ENCODE assay signal across 14 cellular contexts in genomic region chr11:80816454-80816847, GRCh38.
DNase-seq lines count a peak whose midpoint lies in the region; ATAC-seq and TF ChIP-seq lines count a peak whose summit lies in the region.
"Had no signal": no experiment of that assay in that cellular context is flagged by ENCODE, and none has a peak within 500 bp of the region (broad histone marks: within the 10 kb centered on the region; RNA-seq: fewer than 3 reads in every experiment).

No MANE protein-coding gene starts in this region.

- TF ChIP-seq CTCF in A673 (conservative IDR thresholded peaks at IDR 0.05; ENCODE audit: low read depth, low read length) (no peak), GM10248 (IDR thresholded peaks at IDR 0.05; ENCODE audit: control extremely low read depth, extremely low read depth, low read depth, missing control alignments) (no peak)

- DNase-seq in A673 (ENCODE audit: low spot score) (no peak), head of caudate nucleus (no peak), GM10248 (ENCODE audit: extremely low spot score) (no peak), SHP77 (lab: John Stamatoyannopoulos, UW) (no peak), NCI-H510A (lab: John Stamatoyannopoulos, UW) (no peak)
- DNase-seq: activated CD8-positive, alpha-beta memory T cell treated with anti-CD3 and anti-CD28 coated beads for 24 hours; MG63; NCI-H69; stimulated activated naive CD8-positive, alpha-beta T cell treated with anti-CD3 and anti-CD28 coated beads, Interleukin-15, amount 100 ng/mL, for 72 hours had no signal

- no peak overlapping the region for H3K4me3 ChIP-seq in A673 (ENCODE audit: low read depth, low read length, poor library complexity, severe bottlenecking)
- H3K4me3 ChIP-seq: HAP-1, MG63 had no signal

- no peaks in the 10 kb centered on the region for H3K9me3 ChIP-seq in A673 (ENCODE audit: low read depth, low read length, poor library complexity, severe bottlenecking)
- H3K9me3 ChIP-seq: HAP-1, MG63 had no signal

- intact Hi-C loops in A673 (cut with micrococcal nuclease; ENCODE audit: unreplicated experiment), result no loop called here
- intact Hi-C loops in head of caudate nucleus (cut with DNase I), result no loop called here

- ATAC-seq in GM19372 (IDR thresholded peaks at IDR 0.05; ENCODE audit: low read depth, unreplicated experiment), result peak; percentile 37
- ATAC-seq in HG02763 (IDR thresholded peaks at IDR 0.05; ENCODE audit: unreplicated experiment), result peak; percentile 26
- peak; percentile 15 for ATAC-seq in HG03442 (IDR thresholded peaks at IDR 0.05; ENCODE audit: unreplicated experiment)
- ATAC-seq: stimulated activated naive CD8-positive, alpha-beta T cell treated with anti-CD3 and anti-CD28 coated beads, Interleukin-15, amount 100 ng/mL, for 72 hours had no signal

- CTCF ChIA-PET in A673 (lab: Charles Lee) (no interaction called here), GM10248 (lab: Yijun Ruan, JAX) (no interaction called here)

- POLR2A ChIA-PET in A673 (lab: Charles Lee; ENCODE audit: low non-redundant PET) (no interaction called here), GM10248 (lab: Yijun Ruan, JAX) (no interaction called here)

- peaks cover 26% of the 10 kb centered on the region for H3K4me1 ChIP-seq in A673 (ENCODE audit: insufficient read depth, low read length, poor library complexity, severe bottlenecking)
- H3K4me1 ChIP-seq: foreskin keratinocyte had no signal

- H3K36me3 ChIP-seq in A673 (ENCODE audit: insufficient read depth, low read length, poor library complexity, severe bottlenecking), result no peaks in the 10 kb centered on the region
- H3K36me3 ChIP-seq: HAP-1, MG63 had no signal

- no TSS peak for BruUV-seq in A673 (replicated peaks; lab: Mats Ljungman, UMichigan)

- H3K27ac ChIP-seq in A673 (ENCODE audit: low read depth, low read length, poor library complexity, severe bottlenecking), result peak overlapping the region; percentile 49
- H3K27ac ChIP-seq: foreskin keratinocyte had no signal

- H3K27me3 ChIP-seq in A673 (replicated peaks; ENCODE audit: insufficient read depth, low read depth, low read length, poor library complexity), result no peaks in the 10 kb centered on the region
- H3K27me3 ChIP-seq: foreskin keratinocyte, MG63 had no signal
